In genomic region chr12:11785722-11786121, GRCh38 we compare ENCODE assay signal across 10 cellular contexts.
DNase-seq lines count a peak whose midpoint lies in the region; ATAC-seq and TF ChIP-seq lines count a peak whose summit lies in the region.
"Had no signal": no experiment of that assay in that cellular context is flagged by ENCODE, and none has a peak within 500 bp of the region (broad histone marks: within the 10 kb centered on the region; RNA-seq: fewer than 3 reads in every experiment).

No MANE protein-coding gene starts in this region.

- H3K36me3 ChIP-seq in ascending aorta, result no peaks in the 10 kb centered on the region
- no peaks in the 10 kb centered on the region for H3K36me3 ChIP-seq in cardiac muscle cell
- no peaks in the 10 kb centered on the region for H3K36me3 ChIP-seq in stomach smooth muscle (ENCODE audit: control insufficient read depth in 2 of 2, insufficient read depth in 2 of 2, low read length in 2 of 2)

- H3K27ac ChIP-seq in ascending aorta (peak overlapping the region; percentile 30 to 31), cardiac muscle cell (peak overlapping the region; percentile 83), stomach smooth muscle (ENCODE audit: low read length) (peak overlapping the region; percentile 25)

- H3K9me3 ChIP-seq in ascending aorta (no peaks in the 10 kb centered on the region), cardiac muscle cell (ENCODE audit: low read depth) (no peaks in the 10 kb centered on the region), stomach smooth muscle (ENCODE audit: control insufficient read depth in 2 of 2, low read length in 2 of 2) (no peaks in the 10 kb centered on the region)

- no peak overlapping the region for H3K9ac ChIP-seq in stomach smooth muscle (ENCODE audit: low read length in 2 of 2)

- no peaks in the 10 kb centered on the region for H3K27me3 ChIP-seq in ascending aorta
- H3K27me3 ChIP-seq in cardiac muscle cell, result no peaks in the 10 kb centered on the region
- no peaks in the 10 kb centered on the region for H3K27me3 ChIP-seq in stomach smooth muscle (ENCODE audit: control insufficient read depth in 1 of 2, insufficient read depth in 2 of 2, low read length in 2 of 2)

- ATAC-seq in HG02678 (IDR thresholded peaks at IDR 0.05; ENCODE audit: unreplicated experiment) (no peak), GM21367 (IDR thresholded peaks at IDR 0.05; ENCODE audit: unreplicated experiment) (no peak)

- peak; percentile 40 for DNase-seq in M059J (ENCODE audit: low read depth)
- no peak for DNase-seq in ascending aorta (ENCODE audit: low spot score in 2 of 2)
- DNase-seq in cardiac muscle cell (ENCODE audit: low read depth in 1 of 2, low spot score in 1 of 2), result peak; percentile 50 to 54
- no peak for DNase-seq in SHP77 treated with DMSO at 0.1 percent for 48 hours (lab: John Stamatoyannopoulos, UW)
- DNase-seq: effector CD4-positive, alpha-beta T cell; NCI-H2029 treated with DMSO at 0.1 percent for 48 hours; T1000 had no signal

- H3K4me1 ChIP-seq in ascending aorta, result peaks cover 7 to 37% of the 10 kb centered on the region in 2 donors
- H3K4me1 ChIP-seq in cardiac muscle cell (ENCODE audit: low read depth), result peaks cover 32% of the 10 kb centered on the region
- peaks cover 13% of the 10 kb centered on the region for H3K4me1 ChIP-seq in stomach smooth muscle (ENCODE audit: control insufficient read depth, insufficient read depth, low read length)

- no peak overlapping the region for H3K4me3 ChIP-seq in ascending aorta
- H3K4me3 ChIP-seq in cardiac muscle cell, result no peak overlapping the region
- no peak overlapping the region for H3K4me3 ChIP-seq in stomach smooth muscle (ENCODE audit: low read length in 2 of 2)

- no peak for TF ChIP-seq CTCF in ascending aorta (IDR thresholded peaks at IDR 0.05)
- no peak for TF ChIP-seq CTCF in cardiac muscle cell (IDR thresholded peaks at IDR 0.05; ENCODE audit: low read depth, low read length)

- intact Hi-C loops in ascending aorta (cut with DNase I), result no loop called here

Comparison
In these comparisons a context has a peak if more than half of its experiments do, and no peak if none do; other contexts are left out.
1. DNase-seq: peak in M059J (single experiment) and cardiac muscle cell (2 of 2); none in ascending aorta (0 of 2) and SHP77 treated with DMSO at 0.1 percent for 48 hours (single experiment).
2. H3K27ac ChIP-seq: peak in every context shown above with its lines; median percentile 83 in cardiac muscle cell; 30 in ascending aorta; 25 in stomach smooth muscle.